In genomic region chr16:81634380-81635121, GRCh38 we compare ENCODE assay signal across 10 cellular contexts.
A peak's percentile ranks its signal among the peaks of the same experiment; 100 is the strongest.
DNase-seq lines count a peak whose midpoint lies in the region; ATAC-seq and TF ChIP-seq lines count a peak whose summit lies in the region.
"Had no signal": no experiment of that assay in that cellular context is flagged by ENCODE, and none has a peak within 500 bp of the region (broad histone marks: within the 10 kb centered on the region; RNA-seq: fewer than 3 reads in every experiment).

No MANE protein-coding gene starts in this region.

- H3K27me3 Mint-ChIP-seq in T-helper 2 cell treated with Interferon-gamma antibody and Interleukin-4, amounts not matched to agents 5 μg/mL and 100 μg/mL, for 36 hours (ENCODE audit: low read depth), result no peaks in the 10 kb centered on the region
- H3K27me3 Mint-ChIP-seq in T-helper 17 cell (no peaks in the 10 kb centered on the region), Calu3 (ENCODE audit: unreplicated experiment) (no peaks in the 10 kb centered on the region)

- no TSS peak for BruUV-seq in Calu3 (replicated peaks; lab: Mats Ljungman, UMichigan)

- H3K27ac Mint-ChIP-seq in T-helper 2 cell treated with Interferon-gamma antibody and Interleukin-4, amounts not matched to agents 5 μg/mL and 100 μg/mL, for 36 hours, result peak overlapping the region; percentile 93
- H3K27ac Mint-ChIP-seq in T-helper 17 cell (peak overlapping the region; percentile 99), Calu3 (ENCODE audit: unreplicated experiment) (no peak overlapping the region)
- peak overlapping the region; percentile 93 for H3K27ac Mint-ChIP-seq in stimulated activated effector memory CD8-positive, alpha-beta T cell treated with anti-CD3 and anti-CD28 coated beads, Interleukin-12 subunit alpha, Interleukin-12 subunit beta, amount 100 ng/mL, for 72 hours

- TF ChIP-seq CTCF in fibroblast of pulmonary artery (IDR thresholded peaks at IDR 0.05; ENCODE audit: low read length, missing control alignments) (no peak), Calu3 (IDR thresholded peaks at IDR 0.05; ENCODE audit: unreplicated experiment) (no peak)

- peaks cover 6% of the 10 kb centered on the region for H3K36me3 Mint-ChIP-seq in T-helper 2 cell treated with Interferon-gamma antibody and Interleukin-4, amounts not matched to agents 5 μg/mL and 100 μg/mL, for 36 hours (ENCODE audit: low read depth)
- H3K36me3 Mint-ChIP-seq in T-helper 17 cell (ENCODE audit: low read depth) (no peaks in the 10 kb centered on the region), Calu3 (ENCODE audit: insufficient read depth, unreplicated experiment) (peaks cover 43% of the 10 kb centered on the region)
- H3K36me3 Mint-ChIP-seq in stimulated activated effector memory CD8-positive, alpha-beta T cell treated with anti-CD3 and anti-CD28 coated beads, Interleukin-12 subunit alpha, Interleukin-12 subunit beta, amount 100 ng/mL, for 72 hours, result peaks cover 31% of the 10 kb centered on the region

- peak overlapping the region; percentile 52 for H3K4me3 Mint-ChIP-seq in T-helper 2 cell treated with Interferon-gamma antibody and Interleukin-4, amounts not matched to agents 5 μg/mL and 100 μg/mL, for 36 hours
- H3K4me3 Mint-ChIP-seq in T-helper 17 cell (no peak overlapping the region), Calu3 (ENCODE audit: low read depth, unreplicated experiment) (no peak overlapping the region)
- peak overlapping the region; percentile 70 for H3K4me3 Mint-ChIP-seq in stimulated activated effector memory CD8-positive, alpha-beta T cell treated with anti-CD3 and anti-CD28 coated beads, Interleukin-12 subunit alpha, Interleukin-12 subunit beta, amount 100 ng/mL, for 72 hours

- H3K9me3 ChIP-seq in T-helper 17 cell (ENCODE audit: control insufficient read depth, low read length, poor library complexity, severe bottlenecking), result no peaks in the 10 kb centered on the region
- H3K9me3 ChIP-seq: ovary had no signal

- no peak for DNase-seq in T-helper 2 cell treated with Interferon-gamma antibody and Interleukin-4, amounts not matched to agents 5 μg/mL and 100 μg/mL, for 36 hours (ENCODE audit: low spot score)
- no peak for DNase-seq in T-helper 2 cell
- no peak for DNase-seq in T-helper 17 cell
- DNase-seq in fibroblast of pulmonary artery (ENCODE audit: low read depth), result peak; percentile 33
- DNase-seq in stimulated activated effector memory CD8-positive, alpha-beta T cell treated with anti-CD3 and anti-CD28 coated beads, Interleukin-12 subunit alpha, Interleukin-12 subunit beta, amount 100 ng/mL, for 72 hours (ENCODE audit: low spot score in 2 of 2), result no peak
- no peak for DNase-seq in effector CD4-positive, alpha-beta T cell
- DNase-seq in Calu3, result no peak
- DNase-seq: NCI-H446 had no signal

- H3K4me3 ChIP-seq in fibroblast of pulmonary artery (replicated peaks; ENCODE audit: low read depth, low read length), result no peak overlapping the region
- H3K4me3 ChIP-seq: ovary had no signal

- intact Hi-C loops in Calu3 (cut with micrococcal nuclease; ENCODE audit: unreplicated experiment), result loop anchor here (10.0 kb wide), 1 partner anchor 230 kb away; no protein-coding TSS in a partner anchor

- no peaks in the 10 kb centered on the region for H3K9me3 Mint-ChIP-seq in T-helper 2 cell treated with Interferon-gamma antibody and Interleukin-4, amounts not matched to agents 5 μg/mL and 100 μg/mL, for 36 hours
- no peaks in the 10 kb centered on the region for H3K9me3 Mint-ChIP-seq in stimulated activated effector memory CD8-positive, alpha-beta T cell treated with anti-CD3 and anti-CD28 coated beads, Interleukin-12 subunit alpha, Interleukin-12 subunit beta, amount 100 ng/mL, for 72 hours
- no peaks in the 10 kb centered on the region for H3K9me3 Mint-ChIP-seq in Calu3 (ENCODE audit: low read depth, unreplicated experiment)

- H3K4me1 Mint-ChIP-seq in T-helper 2 cell treated with Interferon-gamma antibody and Interleukin-4, amounts not matched to agents 5 μg/mL and 100 μg/mL, for 36 hours (ENCODE audit: low read depth), result peaks cover 39% of the 10 kb centered on the region
- peaks cover 31% of the 10 kb centered on the region for H3K4me1 Mint-ChIP-seq in T-helper 17 cell
- H3K4me1 Mint-ChIP-seq in stimulated activated effector memory CD8-positive, alpha-beta T cell treated with anti-CD3 and anti-CD28 coated beads, Interleukin-12 subunit alpha, Interleukin-12 subunit beta, amount 100 ng/mL, for 72 hours, result peaks cover 57% of the 10 kb centered on the region
- H3K4me1 Mint-ChIP-seq in Calu3 (ENCODE audit: low read depth, unreplicated experiment), result peaks cover 51% of the 10 kb centered on the region

- no peak for ATAC-seq in T-helper 17 cell
- ATAC-seq in stimulated activated effector memory CD8-positive, alpha-beta T cell treated with anti-CD3 and anti-CD28 coated beads, Interleukin-12 subunit alpha, Interleukin-12 subunit beta, amount 100 ng/mL, for 72 hours, result no peak
- ATAC-seq in GM21717 (IDR thresholded peaks at IDR 0.05; ENCODE audit: unreplicated experiment), result no peak

- CTCF ChIA-PET in Calu3 (lab: Charles Lee), result interaction anchor here (0.6 kb wide), 1 partner anchor 599 kb away, joined by 3 read pairs; the partner anchor contains the start of gene ATMIN

Comparison
In these comparisons a context has a peak if more than half of its experiments do, and no peak if none do; other contexts are left out.
1. H3K4me3 Mint-ChIP-seq: peak in T-helper 2 cell treated with Interferon-gamma antibody and Interleukin-4, amounts not matched to agents 5 μg/mL and 100 μg/mL, for 36 hours (single experiment) and stimulated activated effector memory CD8-positive, alpha-beta T cell treated with anti-CD3 and anti-CD28 coated beads, Interleukin-12 subunit alpha, Interleukin-12 subunit beta, amount 100 ng/mL, for 72 hours (single experiment); none in T-helper 17 cell (single experiment) and Calu3 (single experiment).